In the genomic region with DNA sequence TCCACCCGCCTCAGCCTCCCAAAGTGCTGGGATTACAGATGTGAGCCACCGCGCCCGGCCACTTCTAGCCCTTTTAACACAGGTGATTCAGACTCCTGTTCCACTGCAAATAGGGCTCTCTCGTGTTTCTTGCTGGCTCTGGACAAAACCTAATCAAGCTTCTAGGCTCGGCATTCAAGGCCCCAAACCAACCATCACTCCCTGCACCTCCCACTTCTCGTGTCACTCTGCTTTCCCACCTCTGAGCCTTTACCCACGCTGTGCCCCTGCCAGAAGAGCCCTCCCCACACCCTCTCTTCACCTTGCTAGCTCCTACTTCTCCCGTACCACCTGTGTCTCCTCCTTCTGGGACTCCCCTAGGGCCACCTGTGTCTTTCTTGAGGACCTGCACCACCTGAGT, we compare ENCODE assay signal across 22 cellular contexts.
"Had no signal": no experiment of that assay in that cellular context is flagged by ENCODE, and none has a peak within 500 bp of the region (broad histone marks: within the 10 kb centered on the region; RNA-seq: fewer than 3 reads in every experiment).

No MANE protein-coding gene starts in this region.

- H3K27me3 ChIP-seq: cardiac muscle cell, foreskin keratinocyte, thyroid gland had no signal

- H3K4me3 ChIP-seq: cardiac muscle cell, prostate gland, thyroid gland had no signal

- H3K36me3 Mint-ChIP-seq: activated naive CD8-positive, alpha-beta T cell; stimulated activated memory B cell treated with anti-CD40 and anti-IgM and Interleukin-4, amounts not matched to agents 10 μg/mL and 1 μg/mL and 100 μg/mL, for 72 hours had no signal

- H3K9me3 Mint-ChIP-seq: activated T-cell treated with anti-CD3 and anti-CD28 coated beads, Interleukin-2, amount 50 U/mL, for 72 hours; effector memory CD8-positive, alpha-beta T cell; stimulated activated memory B cell treated with anti-CD40 and anti-IgM and Interleukin-4, amounts not matched to agents 10 μg/mL and 1 μg/mL and 100 μg/mL, for 72 hours had no signal

- H3K4me1 ChIP-seq: foreskin keratinocyte, prostate gland had no signal

- DNase-seq: activated CD4-positive, alpha-beta T cell treated with anti-CD3 and anti-CD28 coated beads for 1 hour; activated CD4-positive, alpha-beta T cell treated with anti-CD3 and anti-CD28 coated beads, Interleukin-2, amount 50 U/mL, for 4 hours; activated gamma-delta T cell; activated T-cell treated with anti-CD3 and anti-CD28 coated beads, Interleukin-2, amount 50 U/mL, for 72 hours; amniotic stem cell; dermis blood vessel endothelial cell; effector memory CD8-positive, alpha-beta T cell; foreskin keratinocyte; head of caudate nucleus; kidney; right cardiac atrium; small intestine; stimulated activated CD4-positive, alpha-beta T cell treated with anti-CD3 and anti-CD28 coated beads, Interleukin-4, amount 100 ng/mL, for 4 hours; SW 1271; T-helper 2 cell; thyroid gland had no signal

- FAIRE-seq: kidney, small intestine had no signal

- H3K9me3 ChIP-seq: prostate gland, thyroid gland had no signal

- H3K27ac ChIP-seq: cardiac muscle cell, foreskin keratinocyte, thyroid gland, VCaP had no signal

- H3K27ac Mint-ChIP-seq: activated naive CD8-positive, alpha-beta T cell; activated T-cell treated with anti-CD3 and anti-CD28 coated beads, Interleukin-2, amount 50 U/mL, for 72 hours; effector memory CD8-positive, alpha-beta T cell; stimulated activated memory B cell treated with anti-CD40 and anti-IgM and Interleukin-4, amounts not matched to agents 10 μg/mL and 1 μg/mL and 100 μg/mL, for 72 hours had no signal

- ATAC-seq: activated T-cell treated with anti-CD3 and anti-CD28 coated beads, Interleukin-2, amount 50 U/mL, for 72 hours; effector memory CD8-positive, alpha-beta T cell; foreskin keratinocyte; left lobe of liver; right cardiac atrium; stimulated activated memory B cell treated with anti-CD40 and anti-IgM and Interleukin-4, amounts not matched to agents 10 μg/mL and 1 μg/mL and 100 μg/mL, for 72 hours had no signal

- H3K4me3 Mint-ChIP-seq: activated naive CD8-positive, alpha-beta T cell; activated T-cell treated with anti-CD3 and anti-CD28 coated beads, Interleukin-2, amount 50 U/mL, for 72 hours; effector memory CD8-positive, alpha-beta T cell; stimulated activated memory B cell treated with anti-CD40 and anti-IgM and Interleukin-4, amounts not matched to agents 10 μg/mL and 1 μg/mL and 100 μg/mL, for 72 hours had no signal
